16 cellular contexts compared by ENCODE assay signal in genomic region chr1:89898150-89898549, GRCh38.
"Had no signal": no experiment of that assay in that cellular context is flagged by ENCODE, and none has a peak within 500 bp of the region (broad histone marks: within the 10 kb centered on the region; RNA-seq: fewer than 3 reads in every experiment).

No MANE protein-coding gene starts in this region.

- H3K4me1 ChIP-seq: esophagus squamous epithelium, suprapubic skin, upper lobe of right lung, vagina had no signal

- H3K4me3 ChIP-seq: esophagus squamous epithelium, suprapubic skin, tibial nerve, upper lobe of right lung, vagina had no signal

- H3K27ac ChIP-seq: esophagus squamous epithelium, foreskin keratinocyte, suprapubic skin, tibial nerve, upper lobe of right lung, vagina had no signal

- FAIRE-seq: small intestine had no signal

- H3K9me3 ChIP-seq: esophagus squamous epithelium, suprapubic skin, tibial nerve, upper lobe of right lung, vagina had no signal

- H3K36me3 ChIP-seq: suprapubic skin, tibial nerve, upper lobe of right lung, vagina had no signal

- DNase-seq: effector memory CD8-positive, alpha-beta T cell; esophagus squamous epithelium; foreskin keratinocyte; head of caudate nucleus; hippocampal formation; left colon; naive thymus-derived CD4-positive, alpha-beta T cell; small intestine; stimulated activated CD4-positive, alpha-beta T cell treated with anti-CD3 and anti-CD28 coated beads, Interleukin-4, amount 100 ng/mL, for 1 hour; stimulated activated CD8-positive, alpha-beta memory T cell treated with anti-CD3 and anti-CD28 coated beads, Interleukin-4, amount 100 ng/mL, for 48 hours; stimulated activated naive CD8-positive, alpha-beta T cell treated with anti-CD3 and anti-CD28 coated beads, Interleukin-15, Interleukin-2, amounts not matched to agents 100 U/mL and 50 U/mL, for 24 hours; upper lobe of right lung had no signal

- ATAC-seq: effector memory CD8-positive, alpha-beta T cell; foreskin keratinocyte; left colon; naive thymus-derived CD4-positive, alpha-beta T cell; stimulated activated effector memory CD8-positive, alpha-beta T cell treated with anti-CD3 and anti-CD28 coated beads, Interleukin-12 subunit alpha, Interleukin-12 subunit beta, amount 100 ng/mL, for 72 hours; stimulated activated naive CD8-positive, alpha-beta T cell treated with anti-CD3 and anti-CD28 coated beads, Interleukin-15, Interleukin-2, amounts not matched to agents 100 U/mL and 50 U/mL, for 24 hours; upper lobe of right lung had no signal

- H3K27me3 ChIP-seq: esophagus squamous epithelium, foreskin keratinocyte, suprapubic skin, tibial nerve, upper lobe of right lung, vagina had no signal
